1 cellular context compared by ENCODE assay signal in the genomic region with DNA sequence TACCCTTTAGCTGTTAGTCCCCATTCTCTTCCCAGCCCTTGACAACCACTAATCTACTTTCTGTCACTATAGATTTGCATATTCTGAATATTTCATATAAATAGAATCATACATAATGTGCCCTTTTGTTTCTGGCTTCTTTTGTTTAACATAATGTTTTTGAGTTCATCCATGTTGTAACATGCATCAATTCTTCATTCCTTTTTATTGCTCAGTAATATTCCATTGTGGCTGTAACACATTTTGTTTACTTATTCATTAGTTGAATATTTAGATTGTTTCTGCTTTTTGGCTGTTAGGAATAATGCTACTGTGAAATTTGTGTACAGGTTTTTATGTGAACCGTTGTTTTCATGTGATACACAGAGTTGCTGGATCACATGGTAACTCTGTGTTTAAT.
TF ChIP-seq lines count a peak whose summit lies in the region.

No MANE protein-coding gene starts in this region.

TF ChIP-seq in GM12878, 131 proteins besides CTCF, POLR2A, EP300 and RAD21:
- TF ChIP-seq SMAD1 (IDR thresholded peaks at IDR 0.05; ENCODE audit: low read depth, partially characterized antibody) (no peak), ZNF24 (IDR thresholded peaks at IDR 0.05) (peak; percentile 67), MEF2B (IDR thresholded peaks at IDR 0.05; ENCODE audit: partially characterized antibody, poor library complexity, severe bottlenecking) (no peak)
TF ChIP-seq in GM12878: peak in this region for 1.
